In the genomic region with DNA sequence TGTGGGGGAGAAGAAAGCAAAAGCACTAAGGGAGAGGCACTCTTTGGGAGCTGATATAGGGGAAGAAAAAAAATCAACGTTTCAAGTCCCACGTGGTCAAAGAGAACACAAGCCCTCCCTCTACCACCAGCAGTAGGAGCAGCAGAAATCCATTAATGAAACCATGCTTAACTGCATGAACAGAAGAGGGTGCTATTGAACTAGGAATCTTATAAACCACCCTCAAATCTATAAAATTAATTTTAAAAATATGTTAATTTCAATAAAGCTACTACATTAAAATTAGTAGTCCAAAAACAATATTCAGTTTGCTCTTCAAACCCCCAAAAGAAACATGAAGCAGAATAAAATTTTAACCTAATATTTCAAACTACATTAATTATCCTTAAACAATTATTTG, we compare ENCODE assay signal across 8 cellular contexts.
DNase-seq lines count a peak whose midpoint lies in the region; ATAC-seq, FAIRE-seq and TF ChIP-seq lines count a peak whose summit lies in the region.

No MANE protein-coding gene starts in this region.

- no peak for FAIRE-seq in GM19239 (lab: Jason Lieb, UNC)

- H3K4me1 ChIP-seq in KMS-11 (ENCODE audit: low read depth, poor library complexity, severe bottlenecking), result no peaks in the 10 kb centered on the region
- no peaks in the 10 kb centered on the region for H3K4me1 ChIP-seq in RWPE2 (ENCODE audit: insufficient read depth, poor library complexity, severe bottlenecking)
- no peaks in the 10 kb centered on the region for H3K4me1 ChIP-seq in gastroesophageal sphincter

- 0 out of 2 replicates have a peak overlapping the region, but pooled peaks have one; percentile 16 for H2AFZ ChIP-seq in KMS-11 (ENCODE audit: low read depth)

- no peak overlapping the region for H3K9ac ChIP-seq in KMS-11

- H3K4me2 ChIP-seq in KMS-11, result no peak overlapping the region

- no peak overlapping the region for H3K4me3 ChIP-seq in KMS-11 (IDR thresholded peaks at IDR 0.05; ENCODE audit: insufficient read depth, low read depth, low read length)
- H3K4me3 ChIP-seq in RWPE2 (ENCODE audit: severe bottlenecking), result no peak overlapping the region
- H3K4me3 ChIP-seq in gastroesophageal sphincter, result no peak overlapping the region

- 0% methylated on average over 2 of the region's 2 CpGs for WGBS in gastroesophageal sphincter (ENCODE audit: low coverage in 1 of 2), 2 donors

- H3K36me3 ChIP-seq in KMS-11 (ENCODE audit: insufficient read depth) (no peaks in the 10 kb centered on the region), RWPE2 (ENCODE audit: low read depth) (no peaks in the 10 kb centered on the region), gastroesophageal sphincter (no peaks in the 10 kb centered on the region)

- H3K27ac ChIP-seq in C4-2B, result no peak overlapping the region
- H3K27ac ChIP-seq in KMS-11, result no peak overlapping the region
- no peak overlapping the region for H3K27ac ChIP-seq in RWPE2 (ENCODE audit: poor library complexity, severe bottlenecking)
- H3K27ac ChIP-seq in gastroesophageal sphincter, result no peak overlapping the region

- no peak for TF ChIP-seq POLR2A in gastroesophageal sphincter (IDR thresholded peaks at IDR 0.05)

- DNase-seq in RWPE2 (ENCODE audit: low spot score) (no peak), iPS DF 4.7 (ENCODE audit: extremely low read depth, low spot score) (peak; percentile 30), GM19239 (ENCODE audit: insufficient read length, low spot score) (no peak), GM10266 (ENCODE audit: extremely low spot score) (no peak)

- H3K79me2 ChIP-seq in KMS-11 (ENCODE audit: insufficient read depth, low read depth), result no peaks in the 10 kb centered on the region

- H3K9me3 ChIP-seq in RWPE2 (ENCODE audit: severe bottlenecking) (peaks cover 5% of the 10 kb centered on the region), gastroesophageal sphincter (peaks cover 0 to 43% (median 0%) of the 10 kb centered on the region in 3 donors)

- no peak for TF ChIP-seq EP300 in gastroesophageal sphincter (IDR thresholded peaks at IDR 0.05)

- TF ChIP-seq CTCF in C4-2B (conservative IDR thresholded peaks at IDR 0.05), result peak; percentile 72
- TF ChIP-seq CTCF in KMS-11 (conservative IDR thresholded peaks at IDR 0.05; ENCODE audit: low read depth, low read length), result peak; percentile 46; the same call in 1 of the 2 replicates
- TF ChIP-seq CTCF in RWPE2 (IDR thresholded peaks at IDR 0.05; ENCODE audit: poor library complexity, severe bottlenecking), result peak; percentile 56
- no peak for TF ChIP-seq CTCF in GM10266 (IDR thresholded peaks at IDR 0.05; ENCODE audit: control insufficient read depth, insufficient read depth, low read depth, missing control alignments)
- peak in 1 of 4 experiments; percentile 13 for TF ChIP-seq CTCF in gastroesophageal sphincter (IDR thresholded peaks at IDR 0.05)

- H3K27me3 ChIP-seq in KMS-11 (ENCODE audit: insufficient read depth, low read depth) (no peaks in the 10 kb centered on the region), RWPE2 (ENCODE audit: insufficient read depth, poor library complexity, severe bottlenecking) (no peaks in the 10 kb centered on the region), gastroesophageal sphincter (peaks cover 6% of the 10 kb centered on the region)

- ATAC-seq in RWPE2 (ENCODE audit: low read depth) (0 out of 3 replicates have a peak, but pooled peaks have one; percentile 25), HG02973 (IDR thresholded peaks at IDR 0.05; ENCODE audit: unreplicated experiment) (no peak), gastroesophageal sphincter (no peak)

- no peaks in the 10 kb centered on the region for H4K20me1 ChIP-seq in KMS-11 (ENCODE audit: insufficient read depth)
